9 cellular contexts compared by ENCODE assay signal in genomic region chr5:93622240-93622885, GRCh38. TPM values are rescaled to one million over a fixed set of nuclear protein-coding genes. Genes with fewer than 3 reads are reported as not detected.
DNase-seq lines count a peak whose midpoint lies in the region; ATAC-seq lines count a peak whose summit lies in the region.
"Had no signal": no experiment of that assay in that cellular context is flagged by ENCODE, and none has a peak within 500 bp of the region (broad histone marks: within the 10 kb centered on the region; RNA-seq: fewer than 3 reads in every experiment).

No MANE protein-coding gene starts in this region.

- POLR2A ChIA-PET in activated CD8-positive, alpha-beta T cell treated with anti-CD3 and anti-CD28 coated beads, Interleukin-2, amount 10 ng/mL, durations not matched to agents 7 days and 5 days (lab: Charles Lee): no interaction called here

- no peaks in the 10 kb centered on the region for H3K36me3 ChIP-seq in stomach smooth muscle (ENCODE audit: control insufficient read depth in 2 of 2, insufficient read depth in 2 of 2, low read length in 2 of 2)
- H3K36me3 ChIP-seq: BLaER1 treated with 17β-estradiol and CSF1 and Interleukin-3, amounts not matched to agents 10 nM and 100 nM had no signal

- ATAC-seq in activated CD8-positive, alpha-beta T cell treated with anti-CD3 and anti-CD28 coated beads, Interleukin-2, amount 10 ng/mL, durations not matched to agents 7 days and 5 days: peak; percentile 42
- ATAC-seq in right cardiac atrium: peak; percentile 54 to 59

- H3K4me3 ChIP-seq in right cardiac atrium (ENCODE audit: low read length): peak overlapping the region; percentile 45
- H3K4me3 ChIP-seq in stomach smooth muscle (ENCODE audit: low read length in 2 of 2): no peak overlapping the region

- H3K36me3 Mint-ChIP-seq in activated CD8-positive, alpha-beta T cell treated with anti-CD3 and anti-CD28 coated beads, Interleukin-2, amount 10 ng/mL, durations not matched to agents 7 days and 5 days (ENCODE audit: low read depth): peaks cover 2% of the 10 kb centered on the region

- no peak overlapping the region for H3K4me3 Mint-ChIP-seq in activated CD8-positive, alpha-beta T cell treated with anti-CD3 and anti-CD28 coated beads, Interleukin-2, amount 10 ng/mL, durations not matched to agents 7 days and 5 days

- no peaks in the 10 kb centered on the region for H3K9me3 Mint-ChIP-seq in activated CD8-positive, alpha-beta T cell treated with anti-CD3 and anti-CD28 coated beads, Interleukin-2, amount 10 ng/mL, durations not matched to agents 7 days and 5 days (ENCODE audit: insufficient read depth)

- CTCF ChIA-PET in activated CD8-positive, alpha-beta T cell treated with anti-CD3 and anti-CD28 coated beads, Interleukin-2, amount 10 ng/mL, durations not matched to agents 7 days and 5 days (lab: Charles Lee): interaction anchor here (3.6 to 3.9 kb wide), 2 partner anchors 14 to 178 kb away, joined by 12 to 15 read pairs; no protein-coding TSS in a partner anchor

- intact Hi-C loops in right cardiac atrium (cut with DNase I): no loop called here

- WGBS in right cardiac atrium: 43% methylated on average over 4 of the region's 4 CpGs

- H3K4me1 ChIP-seq in right cardiac atrium (ENCODE audit: control insufficient read depth, insufficient read depth, low read length): no peaks in the 10 kb centered on the region
- H3K4me1 ChIP-seq in stomach smooth muscle (ENCODE audit: control insufficient read depth, insufficient read depth, low read length): peaks cover 3% of the 10 kb centered on the region
- H3K4me1 ChIP-seq: BLaER1 treated with 17β-estradiol and CSF1 and Interleukin-3, amounts not matched to agents 10 nM and 100 nM had no signal

- H3K9me3 ChIP-seq in right cardiac atrium (ENCODE audit: control insufficient read depth, low read length) (no peaks in the 10 kb centered on the region), stomach smooth muscle (ENCODE audit: control insufficient read depth in 2 of 2, low read length in 2 of 2) (no peaks in the 10 kb centered on the region)

- H3K9ac ChIP-seq in stomach smooth muscle (ENCODE audit: low read length in 2 of 2): no peak overlapping the region
- H3K9ac ChIP-seq: BLaER1 treated with 17β-estradiol and CSF1 and Interleukin-3, amounts not matched to agents 10 nM and 100 nM had no signal

- H3K27me3 ChIP-seq in right cardiac atrium (ENCODE audit: control insufficient read depth, insufficient read depth) (no peaks in the 10 kb centered on the region), stomach smooth muscle (ENCODE audit: control insufficient read depth in 1 of 2, insufficient read depth in 2 of 2, low read length in 2 of 2) (no peaks in the 10 kb centered on the region)

- peaks cover 18% of the 10 kb centered on the region for H3K4me1 Mint-ChIP-seq in activated CD8-positive, alpha-beta T cell treated with anti-CD3 and anti-CD28 coated beads, Interleukin-2, amount 10 ng/mL, durations not matched to agents 7 days and 5 days (ENCODE audit: low read depth)

- peak; percentile 26 for DNase-seq in NOMO-1 treated with DMSO at 0.1 percent for 48 hours (lab: John Stamatoyannopoulos, UW; ENCODE audit: unreplicated experiment)
- no peak for DNase-seq in NOMO-1 treated with dmso at 0.1 percent for 144 hours (lab: John Stamatoyannopoulos, UW; ENCODE audit: unreplicated experiment)
- peak; percentile 24 to 84 (median 51) for DNase-seq in NCI-H1417 (lab: John Stamatoyannopoulos, UW)
- DNase-seq in activated CD8-positive, alpha-beta T cell treated with anti-CD3 and anti-CD28 coated beads, Interleukin-2, amount 10 ng/mL, durations not matched to agents 7 days and 5 days: peak; percentile 25
- DNase-seq in right cardiac atrium: no peak
- DNase-seq in GF-D8 (lab: John Stamatoyannopoulos, UW): no peak
- DNase-seq in germinal center (ENCODE audit: low spot score): no peak

- H3K27ac ChIP-seq in right cardiac atrium (ENCODE audit: low read length) (no peak overlapping the region), stomach smooth muscle (ENCODE audit: low read length) (peak overlapping the region; percentile 47)
- H3K27ac ChIP-seq: BLaER1 treated with 17β-estradiol and CSF1 and Interleukin-3, amounts not matched to agents 10 nM and 100 nM had no signal

- H3K27ac Mint-ChIP-seq in activated CD8-positive, alpha-beta T cell treated with anti-CD3 and anti-CD28 coated beads, Interleukin-2, amount 10 ng/mL, durations not matched to agents 7 days and 5 days: no peak overlapping the region

- peaks cover 47% of the 10 kb centered on the region for H3K27me3 Mint-ChIP-seq in activated CD8-positive, alpha-beta T cell treated with anti-CD3 and anti-CD28 coated beads, Interleukin-2, amount 10 ng/mL, durations not matched to agents 7 days and 5 days (ENCODE audit: low read depth)

RNA-seq across cellular contexts. Expression of gene NR2F1, which starts 39.3 kb away (rescaled TPM):
- not detected for total RNA-seq in activated CD8-positive, alpha-beta T cell treated with anti-CD3 and anti-CD28 coated beads, Interleukin-2, amount 10 ng/mL, durations not matched to agents 7 days and 5 days
- 10 to 100 TPM; 22.1 to 59.2 (median 42.6) TPM for total RNA-seq in right cardiac atrium
- 29.0 TPM for polyA plus RNA-seq in right cardiac atrium

RNA-seq across cellular contexts. Expression of gene NR2F1-AS1, which starts 41.3 kb away (rescaled TPM):
- not detected for total RNA-seq in activated CD8-positive, alpha-beta T cell treated with anti-CD3 and anti-CD28 coated beads, Interleukin-2, amount 10 ng/mL, durations not matched to agents 7 days and 5 days
- 10 to 100 TPM in 3 of 4 donors, 1 to 10 TPM in 1; 7.8 to 13.2 (median 11.8) TPM for total RNA-seq in right cardiac atrium
- 10.3 TPM for polyA plus RNA-seq in right cardiac atrium

Comparison
In these comparisons a context has a peak if more than half of its experiments do, and no peak if none do; other contexts are left out.
1. DNase-seq: peak in NOMO-1 treated with DMSO at 0.1 percent for 48 hours (single experiment), NCI-H1417 (3 of 3) and activated CD8-positive, alpha-beta T cell treated with anti-CD3 and anti-CD28 coated beads, Interleukin-2, amount 10 ng/mL, durations not matched to agents 7 days and 5 days (single experiment); none in NOMO-1 treated with dmso at 0.1 percent for 144 hours (single experiment), right cardiac atrium (0 of 3), GF-D8 (single experiment) and germinal center (single experiment).
2. RNA of gene NR2F1, which starts 39.3 kb away (total RNA-seq): 22.1 to 59.2 TPM in right cardiac atrium; not detected in activated CD8-positive, alpha-beta T cell treated with anti-CD3 and anti-CD28 coated beads, Interleukin-2, amount 10 ng/mL, durations not matched to agents 7 days and 5 days; every median in the first group is over 10 times any median in the second.
3. RNA of gene NR2F1-AS1, which starts 41.3 kb away (total RNA-seq): 7.8 to 13.2 TPM in right cardiac atrium; not detected in activated CD8-positive, alpha-beta T cell treated with anti-CD3 and anti-CD28 coated beads, Interleukin-2, amount 10 ng/mL, durations not matched to agents 7 days and 5 days; every median in the first group is over 4 times any median in the second.